8 cellular contexts compared by ENCODE assay signal in genomic region chr17:39925282-39926134, GRCh38. TPM values are rescaled to one million over a fixed set of nuclear protein-coding genes. Genes with fewer than 3 reads are reported as not detected.
DNase-seq lines count a peak whose midpoint lies in the region; ATAC-seq, FAIRE-seq and TF ChIP-seq lines count a peak whose summit lies in the region.
"Had no signal": no experiment of that assay in that cellular context is flagged by ENCODE, and none has a peak within 500 bp of the region (broad histone marks: within the 10 kb centered on the region; RNA-seq: fewer than 3 reads in every experiment).

No MANE protein-coding gene starts in this region.

- H3K27me3 Mint-ChIP-seq in activated B cell treated with CpG ODN at 0.5 μM for 24 hours (no peaks in the 10 kb centered on the region), naive B cell (no peaks in the 10 kb centered on the region)

- ATAC-seq in activated B cell treated with CpG ODN at 0.5 μM for 24 hours (ENCODE audit: low read depth), result no peak
- ATAC-seq in naive B cell (ENCODE audit: low read depth in 2 of 2), result no peak
- ATAC-seq in GM18517 (IDR thresholded peaks at IDR 0.05; ENCODE audit: unreplicated experiment), result no peak
- ATAC-seq in HG02642 (IDR thresholded peaks at IDR 0.05; ENCODE audit: poor library complexity, unreplicated experiment), result no peak
- ATAC-seq: left cardiac atrium had no signal

- TF ChIP-seq POLR2A in GM12892 (IDR thresholded peaks at IDR 0.05; ENCODE audit: low read depth, low read length), result no peak

- peak; percentile 74 for FAIRE-seq in GM12892 (lab: Jason Lieb, UNC)

- H3K4me3 Mint-ChIP-seq in activated B cell treated with CpG ODN at 0.5 μM for 24 hours, result peak overlapping the region; percentile 97
- H3K4me3 Mint-ChIP-seq in naive B cell, result peak overlapping the region; percentile 85 to 100 (median 94)

- H3K36me3 Mint-ChIP-seq in activated B cell treated with CpG ODN at 0.5 μM for 24 hours (ENCODE audit: low read depth) (peaks cover 35% of the 10 kb centered on the region), naive B cell (peaks cover 0 to 7% of the 10 kb centered on the region in 2 donors)

- POLR2A ChIA-PET in activated B cell treated with CpG ODN at 0.5 μM for 24 hours (lab: Charles Lee), result interaction anchor here (1.9 kb wide), 1 partner anchor 170 kb away, joined by 7 read pairs; no protein-coding TSS in a partner anchor

- DNase-seq in GM12892 (ENCODE audit: insufficient read length) (no peak), activated B cell treated with CpG ODN at 0.5 μM for 24 hours (no peak), naive B cell (no peak), NOMO-1 treated with dmso at 0.1 percent for 144 hours (lab: John Stamatoyannopoulos, UW; ENCODE audit: unreplicated experiment) (no peak)

- H3K4me1 Mint-ChIP-seq in activated B cell treated with CpG ODN at 0.5 μM for 24 hours (peaks cover 56% of the 10 kb centered on the region), naive B cell (peaks cover 35 to 67% (median 65%) of the 10 kb centered on the region in 3 donors)

- H3K27ac Mint-ChIP-seq in activated B cell treated with CpG ODN at 0.5 μM for 24 hours (no peak overlapping the region), naive B cell (peak overlapping the region in 4 of 6 donors; percentile 65 to 92 (median 84))

- intact Hi-C loops in activated B cell treated with CpG ODN at 0.5 μM for 24 hours (cut with micrococcal nuclease), result loop anchor here (5.0 to 10.0 kb wide), 2 partner anchors 53 to 359 kb away; partner anchors contain the start of gene CDC6

- CTCF ChIA-PET in activated B cell treated with CpG ODN at 0.5 μM for 24 hours (lab: Charles Lee), result interaction anchor here (1.0 kb wide), 1 partner anchor 53 kb away, joined by 3 read pairs; no protein-coding TSS in a partner anchor

- H3K9me3 Mint-ChIP-seq in activated B cell treated with CpG ODN at 0.5 μM for 24 hours (no peaks in the 10 kb centered on the region), naive B cell (no peaks in the 10 kb centered on the region)

- no peak for TF ChIP-seq CTCF in activated B cell treated with CpG ODN at 0.5 μM for 24 hours (IDR thresholded peaks at IDR 0.05)

RNA-seq across cellular contexts. Expression of gene ORMDL3, which starts 1.9 kb away (rescaled TPM):
- 41.1 TPM for polyA plus RNA-seq in GM12892 (2012; ENCODE audit: missing spikeins)
- 38.5 and 49.1 TPM in 2 replicates for total RNA-seq in activated B cell treated with CpG ODN at 0.5 μM for 24 hours
- polyA plus RNA-seq in naive B cell (ENCODE audit: low read depth in 6 of 6), result 100 to 1,000 TPM in 3 of 6 donors, 10 to 100 TPM in 3; 71.8 to 181 (median 95.9) TPM

RNA-seq across cellular contexts. Expression of gene LRRC3C, which starts 2.0 kb away (rescaled TPM):
- polyA plus RNA-seq in GM12892 (2012; ENCODE audit: missing spikeins), result not detected
- total RNA-seq in activated B cell treated with CpG ODN at 0.5 μM for 24 hours, result not detected in 2 replicates
- polyA plus RNA-seq in naive B cell (ENCODE audit: low read depth in 6 of 6), result not detected
- total RNA-seq: left cardiac atrium, subcutaneous adipose tissue had no signal

RNA-seq across cellular contexts. Expression of gene GSDMB, which starts 7.1 kb away (rescaled TPM):
- 8.6 TPM for polyA plus RNA-seq in GM12892 (2012; ENCODE audit: missing spikeins)
- total RNA-seq in activated B cell treated with CpG ODN at 0.5 μM for 24 hours, result 10.3 and 11.7 TPM in 2 replicates
- 1 to 10 TPM in 1 of 6 donors, under 1 TPM in 3, not detected in 2; 0.15 to 2.0 (median 0.31) TPM for polyA plus RNA-seq in naive B cell (ENCODE audit: low read depth in 6 of 6)

RNA-seq across cellular contexts. Expression of gene GSDMA, which starts 37.3 kb away (rescaled TPM):
- polyA plus RNA-seq in GM12892 (2012; ENCODE audit: missing spikeins), result not detected
- total RNA-seq in activated B cell treated with CpG ODN at 0.5 μM for 24 hours, result not detected in 2 replicates
- under 1 TPM in 2 of 6 donors, not detected in 4; 0.19 to 0.21 TPM for polyA plus RNA-seq in naive B cell (ENCODE audit: low read depth in 6 of 6)

RNA-seq across cellular contexts. Expression of gene PSMD3, which starts 55.1 kb away (rescaled TPM):
- polyA plus RNA-seq in GM12892 (2012; ENCODE audit: missing spikeins), result 70.5 TPM
- 115 and 127 TPM in 2 replicates for total RNA-seq in activated B cell treated with CpG ODN at 0.5 μM for 24 hours
- 10 to 100 TPM; 48.1 to 62.4 (median 52.3) TPM for polyA plus RNA-seq in naive B cell (ENCODE audit: low read depth in 6 of 6)
